ENCODE assay signal across 1 cellular context in genomic region chr17:76709077-76709950, GRCh38.
A peak's percentile ranks its signal among the peaks of the same experiment; 100 is the strongest.
TF ChIP-seq lines count a peak whose summit lies in the region.

No MANE protein-coding gene starts in this region.

TF ChIP-seq in HEK293, 187 proteins besides CTCF, POLR2A, EP300 and RAD21 (continued from another document and continues in another):
- no peak for TF ChIP-seq ZNF19 (tag by site-specific recombination; IDR thresholded peaks at IDR 0.05; ENCODE audit: low read depth)
- peak; percentile 96 for TF ChIP-seq GLIS2 (tag by site-specific recombination; IDR thresholded peaks at IDR 0.05)
- no peak for TF ChIP-seq OVOL3 (tag by site-specific recombination; IDR thresholded peaks at IDR 0.05)
- TF ChIP-seq ZNF639 (tag by site-specific recombination; IDR thresholded peaks at IDR 0.05), result no peak; the same call in 1 of the 2 replicates
- TF ChIP-seq ZNF221 (tag by site-specific recombination; IDR thresholded peaks at IDR 0.05; ENCODE audit: borderline replicate concordance), result no peak
- 0 out of 2 replicates have a peak, but pooled peaks have one; percentile 26 for TF ChIP-seq ZNF2 (tag by site-specific recombination; IDR thresholded peaks at IDR 0.05)
- peak; percentile 87 for TF ChIP-seq SP2 (tag by site-specific recombination; IDR thresholded peaks at IDR 0.05)
- no peak; the same call in 1 of the 2 replicates for TF ChIP-seq ZNF596 (tag by site-specific recombination; IDR thresholded peaks at IDR 0.05)
- TF ChIP-seq ZNF670 (tag by site-specific recombination; IDR thresholded peaks at IDR 0.05; ENCODE audit: low read depth), result no peak
- TF ChIP-seq ZSCAN23 (tag by site-specific recombination; IDR thresholded peaks at IDR 0.05), result 0 out of 2 replicates have a peak, but pooled peaks have one; percentile 50
- TF ChIP-seq ZBTB10 (tag by site-specific recombination; IDR thresholded peaks at IDR 0.05), result peak; percentile 52; the same call in 1 of the 2 replicates
- TF ChIP-seq ZNF114 (tag by site-specific recombination; IDR thresholded peaks at IDR 0.05), result no peak
- TF ChIP-seq KLF1 (tag by site-specific recombination; IDR thresholded peaks at IDR 0.05), result peak; percentile 94
- TF ChIP-seq ZSCAN5A (tag by site-specific recombination; IDR thresholded peaks at IDR 0.05), result no peak
- no peak for TF ChIP-seq ZNF747 (tag by site-specific recombination; IDR thresholded peaks at IDR 0.05)
- no peak for TF ChIP-seq ZNF704 (tag by site-specific recombination; IDR thresholded peaks at IDR 0.05)
- no peak for TF ChIP-seq ZNF626 (tag by site-specific recombination; IDR thresholded peaks at IDR 0.05)
- TF ChIP-seq SP3 (tag by site-specific recombination; IDR thresholded peaks at IDR 0.05), result peak; percentile 84
- TF ChIP-seq ZNF112 (tag by site-specific recombination; IDR thresholded peaks at IDR 0.05), result no peak
- no peak for TF ChIP-seq ZNF48 (tag by site-specific recombination; IDR thresholded peaks at IDR 0.05)
- no peak for TF ChIP-seq ZNF707 (tag by site-specific recombination; IDR thresholded peaks at IDR 0.05)
- TF ChIP-seq KLF9 (tag by site-specific recombination; IDR thresholded peaks at IDR 0.05; ENCODE audit: low read depth), result peak; percentile 81
- no peak for TF ChIP-seq ZNF654 (tag by site-specific recombination; IDR thresholded peaks at IDR 0.05; ENCODE audit: low read depth)
- TF ChIP-seq INSM2 (tag by site-specific recombination; IDR thresholded peaks at IDR 0.05), result peak; percentile 79
- TF ChIP-seq MYNN (tag by site-specific recombination; IDR thresholded peaks at IDR 0.05; ENCODE audit: borderline replicate concordance), result no peak
- TF ChIP-seq GLI2 (tag by site-specific recombination; IDR thresholded peaks at IDR 0.05; ENCODE audit: borderline replicate concordance, low read depth), result no peak; the same call in 1 of the 2 replicates
- TF ChIP-seq ZNF169 (tag by site-specific recombination; IDR thresholded peaks at IDR 0.05), result no peak
- no peak for TF ChIP-seq ZNF837 (tag by site-specific recombination; IDR thresholded peaks at IDR 0.05)
- TF ChIP-seq ZNF223 (tag by site-specific recombination; IDR thresholded peaks at IDR 0.05), result no peak
- peak; percentile 100 for TF ChIP-seq GLIS1 (tag by site-specific recombination; IDR thresholded peaks at IDR 0.05)
- no peak for TF ChIP-seq ZFP41 (tag by site-specific recombination; IDR thresholded peaks at IDR 0.05; ENCODE audit: borderline replicate concordance)
- TF ChIP-seq ZNF138 (tag by site-specific recombination; IDR thresholded peaks at IDR 0.05; ENCODE audit: borderline replicate concordance), result no peak
- TF ChIP-seq BCL6B (tag by site-specific recombination; IDR thresholded peaks at IDR 0.05), result no peak
- no peak for TF ChIP-seq ZNF426 (tag by site-specific recombination; IDR thresholded peaks at IDR 0.05)
- TF ChIP-seq ZNF548 (tag by site-specific recombination; IDR thresholded peaks at IDR 0.05), result no peak
- no peak for TF ChIP-seq ZNF518A (tag by site-specific recombination; conservative IDR thresholded peaks at IDR 0.05; ENCODE audit: low read depth)
- TF ChIP-seq SP7 (tag by site-specific recombination; IDR thresholded peaks at IDR 0.05), result peak; percentile 91
- no peak for TF ChIP-seq ZNF785 (tag by site-specific recombination; IDR thresholded peaks at IDR 0.05)
- TF ChIP-seq ZNF148 (tag by site-specific recombination; IDR thresholded peaks at IDR 0.05; ENCODE audit: borderline replicate concordance), result no peak
- no peak for TF ChIP-seq SETDB1 (IDR thresholded peaks at IDR 0.05; ENCODE audit: insufficient read length, low read length)
- TF ChIP-seq ZNF488 (tag by site-specific recombination; IDR thresholded peaks at IDR 0.05), result no peak
- peak; percentile 88 for TF ChIP-seq ZXDB (tag by site-specific recombination; IDR thresholded peaks at IDR 0.05)
- no peak for TF ChIP-seq ZNF558 (tag by site-specific recombination; IDR thresholded peaks at IDR 0.05)
- TF ChIP-seq ZNF133 (tag by site-specific recombination; IDR thresholded peaks at IDR 0.05), result no peak
- peak; percentile 69 for TF ChIP-seq WT1 (tag by site-specific recombination; IDR thresholded peaks at IDR 0.05)
- no peak for TF ChIP-seq HOXC10 (CRISPR knock-in tag; IDR thresholded peaks at IDR 0.05)
